13 cellular contexts compared by ENCODE assay signal in genomic region chr21:15367061-15367626, GRCh38.
"Had no signal": no experiment of that assay in that cellular context is flagged by ENCODE, and none has a peak within 500 bp of the region (broad histone marks: within the 10 kb centered on the region; RNA-seq: fewer than 3 reads in every experiment).

No MANE protein-coding gene starts in this region.

- DNase-seq: activated CD4-positive, alpha-beta T cell treated with anti-CD3 and anti-CD28 coated beads, Interleukin-2, amount 50 U/mL, for 1 hour; activated effector memory CD4-positive, alpha-beta T cell treated with Interleukin-2 at 50 U/mL for 16 hours; activated T-cell treated with anti-CD3 and anti-CD28 coated beads, Interleukin-2, amount 50 U/mL, for 1 hour; cortex of kidney; effector CD8-positive, alpha-beta T cell; mammary epithelial cell; natural killer cell; stimulated activated CD4-positive, alpha-beta T cell treated with anti-CD3 and anti-CD28 coated beads, Interleukin-2, amount 100 ng/mL, for 24 hours; stimulated activated naive B cell treated with anti-CD40 and anti-IgM and Interleukin-4, amounts not matched to agents 10 μg/mL and 1 μg/mL and 100 μg/mL, for 72 hours had no signal

- H3K4me3 ChIP-seq: gastroesophageal sphincter had no signal

- H3K36me3 ChIP-seq: gastroesophageal sphincter had no signal

- H3K27me3 ChIP-seq: gastroesophageal sphincter had no signal

- H3K4me1 ChIP-seq: gastroesophageal sphincter had no signal

- H3K27ac ChIP-seq: epithelial cell of prostate, gastroesophageal sphincter had no signal

- ATAC-seq: gastroesophageal sphincter; left lobe of liver; natural killer cell; sciatic nerve; stimulated activated naive B cell treated with anti-CD40 and anti-IgM and Interleukin-4, amounts not matched to agents 10 μg/mL and 1 μg/mL and 100 μg/mL, for 72 hours had no signal
